In genomic region chr1:39269349-39269748, GRCh38 we compare ENCODE assay signal across 11 cellular contexts.
DNase-seq lines count a peak whose midpoint lies in the region; ATAC-seq and TF ChIP-seq lines count a peak whose summit lies in the region.
"Had no signal": no experiment of that assay in that cellular context is flagged by ENCODE, and none has a peak within 500 bp of the region (broad histone marks: within the 10 kb centered on the region; RNA-seq: fewer than 3 reads in every experiment).

No MANE protein-coding gene starts in this region.

- TF ChIP-seq CTCF in SU-DHL-6 (IDR thresholded peaks at IDR 0.05; ENCODE audit: insufficient read depth, low read length, poor library complexity, severe bottlenecking) (no peak), gastroesophageal sphincter (IDR thresholded peaks at IDR 0.05) (no peak), stomach (IDR thresholded peaks at IDR 0.05) (no peak)

- H3K27ac ChIP-seq in SU-DHL-6 (ENCODE audit: low read depth, low read length) = peak overlapping the region; percentile 34
- H3K27ac ChIP-seq in gastroesophageal sphincter = peak overlapping the region; percentile 84 to 94 (median 86)
- H3K27ac ChIP-seq in stomach = peak overlapping the region in 4 of 5 donors; percentile 68 to 86 (median 82)

- H3K9ac ChIP-seq in SU-DHL-6 (ENCODE audit: low read length) = no peak overlapping the region

- H3K4me3 ChIP-seq in SU-DHL-6 (ENCODE audit: insufficient read depth, low read length, poor library complexity, severe bottlenecking) = no peak overlapping the region
- peak overlapping the region in 1 of 2 donors; percentile 44 for H3K4me3 ChIP-seq in gastroesophageal sphincter
- H3K4me3 ChIP-seq in stomach = peak overlapping the region; percentile 0 to 32 (median 4)

- no peaks in the 10 kb centered on the region for H3K27me3 ChIP-seq in SU-DHL-6 (ENCODE audit: low read length)
- no peaks in the 10 kb centered on the region for H3K27me3 ChIP-seq in gastroesophageal sphincter
- H3K27me3 ChIP-seq in stomach = no peaks in the 10 kb centered on the region

- peaks cover 6% of the 10 kb centered on the region; the same call in 1 of the 2 replicates for H4K20me1 ChIP-seq in SU-DHL-6 (ENCODE audit: low read depth, low read length)

- no peaks in the 10 kb centered on the region; the same call in 1 of the 2 replicates for H3F3A ChIP-seq in SU-DHL-6 (ENCODE audit: insufficient read depth)

- intact Hi-C loops in stomach (cut with DNase I; ENCODE audit: low total_unique reads) = no loop called here

- H2AFZ ChIP-seq in SU-DHL-6 (ENCODE audit: low read depth, low read length, severe bottlenecking) = no peak overlapping the region

- TF ChIP-seq EP300 in gastroesophageal sphincter (IDR thresholded peaks at IDR 0.05) (no peak), stomach (IDR thresholded peaks at IDR 0.05) (no peak)

- H3K36me3 ChIP-seq in SU-DHL-6 (ENCODE audit: low read length) (no peaks in the 10 kb centered on the region), gastroesophageal sphincter (no peaks in the 10 kb centered on the region), stomach (no peaks in the 10 kb centered on the region)

- no peaks in the 10 kb centered on the region for H3K9me3 ChIP-seq in SU-DHL-6 (ENCODE audit: insufficient read depth, low read length)
- no peaks in the 10 kb centered on the region for H3K9me3 ChIP-seq in gastroesophageal sphincter
- H3K9me3 ChIP-seq in stomach = no peaks in the 10 kb centered on the region

- H3K79me2 ChIP-seq in SU-DHL-6 (ENCODE audit: insufficient read depth, low read length) = peaks cover 76% of the 10 kb centered on the region

- H3K4me2 ChIP-seq in SU-DHL-6 (ENCODE audit: low read depth, low read length, poor library complexity, severe bottlenecking) = peak overlapping the region; percentile 42

- 50% methylated on average over 2 of the region's 2 CpGs; no CpG with 5 or more reads in 1 of the 2 donors for WGBS in gastroesophageal sphincter (ENCODE audit: low coverage in 1 of 2), 2 donors
- WGBS in stomach, 5 donors = 52 to 76% (median 71%) methylated on average over 2 of the region's 2 CpGs

- H3K4me1 ChIP-seq in gastroesophageal sphincter (peaks cover 21 to 86% (median 47%) of the 10 kb centered on the region in 3 donors), stomach (peaks cover 33 to 84% (median 58%) of the 10 kb centered on the region in 4 donors)

- DNase-seq in DMS53 (lab: John Stamatoyannopoulos, UW) = peak; percentile 52
- DNase-seq in DMS53 treated with DMSO at 0.1 percent for 48 hours (lab: John Stamatoyannopoulos, UW; ENCODE audit: unreplicated experiment) = no peak
- DNase-seq in stomach = no peak
- DNase-seq: activated effector memory CD4-positive, alpha-beta T cell treated with anti-CD3 and anti-CD28 coated beads, Interleukin-2, amount 50 U/mL, for 16 hours; hippocampal formation; stimulated activated CD4-positive, alpha-beta T cell treated with anti-CD3 and anti-CD28 coated beads, Interleukin-2, amount 100 ng/mL, for 48 hours had no signal

- no peaks in the 10 kb centered on the region for H3K9me2 ChIP-seq in SU-DHL-6 (replicated peaks; ENCODE audit: insufficient read depth, low read length)

- TF ChIP-seq POLR2A in gastroesophageal sphincter (IDR thresholded peaks at IDR 0.05) (no peak), stomach (IDR thresholded peaks at IDR 0.05) (no peak)

- no peak for ATAC-seq in gastroesophageal sphincter
- ATAC-seq in GM21528 (IDR thresholded peaks at IDR 0.05; ENCODE audit: low FRiP score, unreplicated experiment) = no peak
- ATAC-seq in GM19467 (IDR thresholded peaks at IDR 0.05; ENCODE audit: unreplicated experiment) = no peak
- ATAC-seq in HG03342 (IDR thresholded peaks at IDR 0.05; ENCODE audit: unreplicated experiment) = no peak

Comparison
In these comparisons a context has a peak if more than half of its experiments do, and no peak if none do; other contexts are left out.
1. H3K27ac ChIP-seq: peak in every context shown above with its lines; median percentile 86 in gastroesophageal sphincter; 82 in stomach; 34 in SU-DHL-6.